8 cellular contexts compared by ENCODE assay signal in genomic region chr2:191051825-191052778, GRCh38. TPM values are rescaled to one million over a fixed set of nuclear protein-coding genes. Genes with fewer than 3 reads are reported as not detected.
DNase-seq lines count a peak whose midpoint lies in the region; ATAC-seq, FAIRE-seq and TF ChIP-seq lines count a peak whose summit lies in the region.

No MANE protein-coding gene starts in this region.

- no peaks in the 10 kb centered on the region for H3K9me3 ChIP-seq in OCI-LY3 (ENCODE audit: insufficient read depth, low read length)

- FAIRE-seq in colon (lab: Jason Lieb, UNC), result peak; percentile 28

- no peak overlapping the region for H2AK5ac ChIP-seq in mesendoderm (ENCODE audit: low read length)

- no peaks in the 10 kb centered on the region for H3K36me3 ChIP-seq in OCI-LY3 (replicated peaks; ENCODE audit: low read depth, low read length)
- no peaks in the 10 kb centered on the region for H3K36me3 ChIP-seq in mesendoderm (ENCODE audit: control insufficient read depth, insufficient read depth, low read length)

- DNase-seq in AG08396 (ENCODE audit: low spot score) (peak; percentile 12), GM10266 (ENCODE audit: extremely low spot score) (peak; percentile 23), HT1080 (ENCODE audit: low read depth) (peak; percentile 68), mesendoderm (peak; percentile 62)

- H2BK120ac ChIP-seq in mesendoderm (ENCODE audit: low read depth, low read length), result no peak overlapping the region

- H3K27ac ChIP-seq in OCI-LY3 (ENCODE audit: low read length) (no peak overlapping the region), mesendoderm (ENCODE audit: low read depth, low read length) (no peak overlapping the region)

- H3K4me2 ChIP-seq in OCI-LY3 (ENCODE audit: low read length) (peak overlapping the region; percentile 90), mesendoderm (ENCODE audit: low read length) (no peak overlapping the region)

- H4K8ac ChIP-seq in mesendoderm (ENCODE audit: low read depth, low read length), result no peak overlapping the region

- no peak overlapping the region for H2BK15ac ChIP-seq in mesendoderm (replicated peaks; ENCODE audit: low read depth)

- H3K4me1 ChIP-seq in OCI-LY3 (ENCODE audit: low read length) (peaks cover 12% of the 10 kb centered on the region; the same call in 1 of the 2 replicates), mesendoderm (ENCODE audit: control insufficient read depth, low read depth, low read length) (peaks cover 10% of the 10 kb centered on the region)

- H2BK5ac ChIP-seq in mesendoderm (ENCODE audit: low read length), result no peak overlapping the region

- no peak overlapping the region for H4K5ac ChIP-seq in mesendoderm (ENCODE audit: low read length)

- peak overlapping the region; percentile 58 for H2AFZ ChIP-seq in OCI-LY3 (ENCODE audit: low read depth, low read length)

- H3K56ac ChIP-seq in mesendoderm (ENCODE audit: low read length), result peak overlapping the region; percentile 50

- no CpG with 5 or more reads among the region's 10 CpGs for WGBS in mesendoderm (ENCODE audit: extremely low coverage, insufficient coverage, low lambda C conversion rate)

- no peaks in the 10 kb centered on the region for H3K79me1 ChIP-seq in mesendoderm (ENCODE audit: low read length)

- H3K27me3 ChIP-seq in OCI-LY3 (ENCODE audit: low read depth, low read length) (peaks cover 49% of the 10 kb centered on the region), mesendoderm (ENCODE audit: insufficient read depth, low read length, poor library complexity) (no peaks in the 10 kb centered on the region)

- TF ChIP-seq CTCF in GM10266 (IDR thresholded peaks at IDR 0.05; ENCODE audit: control insufficient read depth, insufficient read depth, low read depth, missing control alignments) (peak; percentile 60), OCI-LY3 (IDR thresholded peaks at IDR 0.05; ENCODE audit: low read depth, low read length) (peak; percentile 89)

- no peak overlapping the region for H3K23ac ChIP-seq in mesendoderm (ENCODE audit: low read length)

- no peak overlapping the region for H3K4ac ChIP-seq in mesendoderm (ENCODE audit: low read depth, low read length)

- H3K79me2 ChIP-seq in OCI-LY3 (ENCODE audit: low read length) (no peaks in the 10 kb centered on the region), mesendoderm (ENCODE audit: control insufficient read depth, insufficient read depth, low read length) (no peaks in the 10 kb centered on the region)

- H3K18ac ChIP-seq in mesendoderm (ENCODE audit: low read length), result no peak overlapping the region

- ATAC-seq in GM21576 (IDR thresholded peaks at IDR 0.05; ENCODE audit: unreplicated experiment) (no peak), HG02973 (IDR thresholded peaks at IDR 0.05; ENCODE audit: unreplicated experiment) (no peak)

- no peaks in the 10 kb centered on the region for H4K20me1 ChIP-seq in OCI-LY3 (ENCODE audit: insufficient read depth, low read length)

- H3K9ac ChIP-seq in OCI-LY3 (ENCODE audit: low read length) (peak overlapping the region; percentile 43), mesendoderm (ENCODE audit: low read length) (no peak overlapping the region)

- H3K4me3 ChIP-seq in OCI-LY3 (ENCODE audit: low read length), result peak overlapping the region; percentile 73
- no peak overlapping the region for H3K4me3 ChIP-seq in mesendoderm (ENCODE audit: low read length)

RNA-seq across cellular contexts. Expression of gene STAT1, which starts 38.1 kb away (rescaled TPM):
- total RNA-seq in HT1080 (2014; rRNA removed; shearing (Covaris generic)), result 29.6 and 30.7 TPM in 2 replicates
- polyA plus RNA-seq in HT1080 (2015; cell fraction: cytosol; rRNA removed), result 29.5 and 37.3 TPM in 2 replicates
- polyA plus RNA-seq in HT1080 (2015; cell fraction: nucleus; rRNA removed), result 73.2 and 74.6 TPM in 2 replicates
- polyA plus RNA-seq in mesendoderm (2013, experiment 1 of 2), result 21.3 TPM
- polyA plus RNA-seq in mesendoderm (2013, experiment 2 of 2), result 21.5 TPM

Comparison
In these comparisons a context has a peak if more than half of its experiments do, and no peak if none do; other contexts are left out.
1. DNase-seq: peak in every context shown above with its lines; median percentile 68 in HT1080; 62 in mesendoderm; 23 in GM10266; 12 in AG08396.